ENCODE assay signal across 9 cellular contexts in genomic region chr2:44244135-44244871, GRCh38. TPM values are rescaled to one million over a fixed set of nuclear protein-coding genes. Genes with fewer than 3 reads are reported as not detected.
DNase-seq lines count a peak whose midpoint lies in the region; ATAC-seq and TF ChIP-seq lines count a peak whose summit lies in the region.
"Had no signal": no experiment of that assay in that cellular context is flagged by ENCODE, and none has a peak within 500 bp of the region (broad histone marks: within the 10 kb centered on the region; RNA-seq: fewer than 3 reads in every experiment).

No MANE protein-coding gene starts in this region.

- POLR2A ChIA-PET in Panc1 (lab: Charles Lee): no interaction called here

- peaks cover 5% of the 10 kb centered on the region for H3K27me3 Mint-ChIP-seq in nephron progenitor cell (ENCODE audit: low read depth, poor library complexity)

- H3K27ac ChIP-seq in KOPT-K1 (ENCODE audit: low read depth, low read length, poor library complexity, severe bottlenecking): peak overlapping the region; percentile 38
- H3K27ac ChIP-seq in Panc1 (ENCODE audit: low read length): peak overlapping the region; percentile 81
- no peak overlapping the region for H3K27ac ChIP-seq in fibroblast of lung (ENCODE audit: insufficient read depth, low read length)
- peak overlapping the region; percentile 77 for H3K27ac ChIP-seq in substantia nigra (ENCODE audit: low read depth, low read length, poor library complexity, severe bottlenecking)
- H3K27ac ChIP-seq: epithelial cell of prostate had no signal

- ATAC-seq in Panc1 (peak; percentile 77), HG03442 (IDR thresholded peaks at IDR 0.05; ENCODE audit: unreplicated experiment) (no peak)

- no peak overlapping the region for H2AFZ ChIP-seq in fibroblast of lung (ENCODE audit: low read length)

- TF ChIP-seq CTCF in Panc1 (IDR thresholded peaks at IDR 0.05): peak; percentile 80
- peak; percentile 48 to 51 for TF ChIP-seq CTCF in fibroblast of lung (conservative IDR thresholded peaks at IDR 0.05 in 1 of 2, IDR thresholded peaks at IDR 0.05 in 1 of 2; ENCODE audit: low read depth in 1 of 2, low read length in 2 of 2)
- TF ChIP-seq CTCF in nephron progenitor cell (IDR thresholded peaks at IDR 0.05): peak; percentile 56

- H3K36me3 ChIP-seq in KOPT-K1 (ENCODE audit: insufficient read depth, low read length) (no peaks in the 10 kb centered on the region), Panc1 (ENCODE audit: control insufficient read depth, insufficient read depth, low read length) (no peaks in the 10 kb centered on the region), fibroblast of lung (ENCODE audit: control insufficient read depth, insufficient read depth, low read length) (no peaks in the 10 kb centered on the region)

- peak overlapping the region; percentile 76 for H3K4me2 ChIP-seq in fibroblast of lung (ENCODE audit: extremely low read depth, insufficient read depth, low read length)

- no peaks in the 10 kb centered on the region for H3K9me3 ChIP-seq in KOPT-K1 (ENCODE audit: insufficient read depth, low read length, poor library complexity, severe bottlenecking)
- no peaks in the 10 kb centered on the region for H3K9me3 ChIP-seq in Panc1 (ENCODE audit: control insufficient read depth, insufficient read depth, low read depth, low read length)
- no peaks in the 10 kb centered on the region for H3K9me3 ChIP-seq in fibroblast of lung (ENCODE audit: control insufficient read depth, insufficient read depth, low read depth, low read length)

- peak overlapping the region; percentile 21 to 38 for H3K4me3 ChIP-seq in Panc1 (ENCODE audit: low read depth in 2 of 2, low read length in 2 of 2)
- peak overlapping the region; percentile 36 to 48 (median 44) for H3K4me3 ChIP-seq in fibroblast of lung (replicated peaks in 1 of 4; ENCODE audit: control extremely low read depth in 1 of 4, insufficient read depth in 1 of 4, low read depth in 3 of 4, low read length in 4 of 4)

- H3K79me2 ChIP-seq in fibroblast of lung (ENCODE audit: control insufficient read depth, insufficient read depth, low read length): no peaks in the 10 kb centered on the region

- in situ Hi-C loops in Panc1 (cut with HindIII; ENCODE audit: low pct_unique_long_range_greater_than_20kb, low sequenced_read_pairs): no loop called here

- DNase-seq in DMS53 (lab: John Stamatoyannopoulos, UW) (peak; percentile 90), Panc1 (ENCODE audit: low read depth, low spot score) (peak; percentile 61), fibroblast of lung (ENCODE audit: low read depth in 2 of 2) (peak; percentile 62 to 76), nephron progenitor cell (peak; percentile 50), substantia nigra (lab: John Stamatoyannopoulos, UW) (peak in 31 of 49 donors; percentile 2 to 76 (median 30))
- DNase-seq in activated T-cell treated with anti-CD3 and anti-CD28 coated beads, Interleukin-2, amount 50 U/mL, for 48 hours: peak; percentile 38 to 48

- H3K27ac Mint-ChIP-seq in nephron progenitor cell: no peak overlapping the region

- H3K4me1 Mint-ChIP-seq in nephron progenitor cell: peaks cover 7% of the 10 kb centered on the region

- no peaks in the 10 kb centered on the region for H3K36me3 Mint-ChIP-seq in nephron progenitor cell (ENCODE audit: low read depth)

- peak overlapping the region; percentile 1 for H3K9ac ChIP-seq in fibroblast of lung (ENCODE audit: insufficient read depth, low read length)

- no peaks in the 10 kb centered on the region for H3K9me3 Mint-ChIP-seq in nephron progenitor cell

- no peaks in the 10 kb centered on the region for H4K20me1 ChIP-seq in fibroblast of lung (ENCODE audit: control insufficient read depth, extremely low read depth, insufficient read depth, low read length)

- H3K27me3 ChIP-seq in Panc1 (ENCODE audit: control insufficient read depth, insufficient read depth, low read length): no peaks in the 10 kb centered on the region
- H3K27me3 ChIP-seq in fibroblast of lung (ENCODE audit: control insufficient read depth, insufficient read depth, low read length): no peaks in the 10 kb centered on the region

- intact Hi-C loops in Panc1 (cut with micrococcal nuclease; ENCODE audit: unreplicated experiment): loop anchor here (2.0 to 10.0 kb wide), 3 partner anchors 48 to 710 kb away; no protein-coding TSS in a partner anchor

- no TSS peak for BruUV-seq in Panc1 (replicated peaks; lab: Mats Ljungman, UMichigan)

- no peak overlapping the region for H3K4me3 Mint-ChIP-seq in nephron progenitor cell

- H3K4me1 ChIP-seq in Panc1 (ENCODE audit: control insufficient read depth, insufficient read depth, low read length): peaks cover 23% of the 10 kb centered on the region
- H3K4me1 ChIP-seq in fibroblast of lung (ENCODE audit: control insufficient read depth, extremely low read depth, insufficient read depth, low read length): peaks cover 2% of the 10 kb centered on the region

- CTCF ChIA-PET in Panc1 (lab: Charles Lee): interaction anchor here (0.7 to 0.9 kb wide), 8 partner anchors 12 to 711 kb away, joined by 3 to 7 read pairs (median 4); partner anchors contain the start of genes CAMKMT and PREPL

RNA-seq across cellular contexts. Expression of gene SLC3A1, which starts 31.0 kb away (rescaled TPM):
- total RNA-seq in Panc1 (2021; ENCODE audit: unreplicated experiment): 0.26 TPM
- not detected for polyA plus RNA-seq in Panc1 (2012; ENCODE audit: insufficient read length)
- not detected in 2 replicates for total RNA-seq in fibroblast of lung
- not detected in 2 replicates for polyA plus RNA-seq in fibroblast of lung
- polyA plus RNA-seq in fibroblast of lung (2012): 0.13 TPM in 1 of 2 replicates, not detected in the other
- not detected in 2 replicates for polyA minus RNA-seq in fibroblast of lung (ENCODE audit: low replicate concordance)

Comparison
In these comparisons a context has a peak if more than half of its experiments do, and no peak if none do; other contexts are left out.
1. DNase-seq: peak in every context shown above with its lines; median percentile 90 in DMS53; 69 in fibroblast of lung; 61 in Panc1; 50 in nephron progenitor cell; 43 in activated T-cell treated with anti-CD3 and anti-CD28 coated beads, Interleukin-2, amount 50 U/mL, for 48 hours; 30 in substantia nigra.